Comparison of ENCODE assay signal across 17 cellular contexts in the genomic region with DNA sequence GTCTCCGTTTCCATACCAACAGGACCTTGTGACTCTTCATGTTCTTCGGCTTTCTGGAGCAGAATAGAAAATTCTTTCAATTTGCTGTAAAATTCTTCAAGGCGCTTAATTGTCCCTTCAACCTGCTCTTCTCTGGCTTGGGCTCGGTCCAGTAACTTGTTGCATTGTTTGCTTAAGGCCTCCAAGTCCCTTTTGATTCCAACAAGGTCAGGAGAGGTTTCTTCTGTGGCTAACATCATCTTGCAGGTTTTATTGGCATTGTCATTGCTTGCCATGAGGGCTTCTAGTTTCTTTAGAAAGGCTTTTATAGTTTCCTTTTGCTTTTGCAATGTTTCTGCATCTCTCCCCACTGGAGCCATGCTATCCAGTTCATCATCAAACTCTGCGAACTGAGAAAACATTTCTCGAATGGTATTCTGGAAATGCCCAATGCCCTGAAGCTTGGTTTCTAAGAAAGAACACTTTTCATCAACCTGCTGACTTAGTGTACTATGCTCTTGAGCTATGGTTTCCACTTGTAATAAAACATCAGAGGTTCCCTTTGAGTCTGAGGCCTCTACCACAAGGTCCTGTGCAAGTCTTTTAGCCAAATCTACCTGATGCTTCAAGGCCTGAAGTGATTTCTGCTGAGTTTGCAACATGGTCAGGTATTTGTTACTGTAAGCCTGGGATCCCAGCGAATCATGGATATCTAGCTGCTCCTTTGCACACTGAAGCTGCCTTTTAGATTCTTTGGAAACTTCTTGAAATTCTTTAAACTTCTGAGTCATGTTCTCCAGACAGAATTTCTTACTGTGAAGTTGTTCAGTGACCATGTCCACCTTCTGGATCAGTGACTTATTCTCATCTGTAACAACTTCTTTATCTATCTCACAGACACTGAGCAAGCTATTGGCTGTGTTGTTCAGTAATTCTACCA.
DNase-seq lines count a peak whose midpoint lies in the region; ATAC-seq and TF ChIP-seq lines count a peak whose summit lies in the region.
"Had no signal": no experiment of that assay in that cellular context is flagged by ENCODE, and none has a peak within 500 bp of the region (broad histone marks: within the 10 kb centered on the region; RNA-seq: fewer than 3 reads in every experiment).

No MANE protein-coding gene starts in this region.

- peaks cover 22 to 27% of the 10 kb centered on the region in 2 experiments; a peak in 3 of 4 replicates for H3K4me1 ChIP-seq in SK-N-SH (ENCODE audit: control insufficient read depth in 1 of 2, insufficient read depth in 2 of 2, low read depth in 1 of 2, low read length in 1 of 2)

- no peak overlapping the region for H2AFZ ChIP-seq in SK-N-SH (ENCODE audit: low read depth)

- TF ChIP-seq CTCF in SK-N-SH (IDR thresholded peaks at IDR 0.05) (no peak), type B pancreatic cell (conservative IDR thresholded peaks at IDR 0.05) (no peak)

- H3K9me3 Mint-ChIP-seq in type B pancreatic cell, result no peaks in the 10 kb centered on the region
- H3K9me3 Mint-ChIP-seq: activated naive CD8-positive, alpha-beta T cell treated with anti-CD3 and anti-CD28 coated beads, Interleukin-2, amount 10 ng/mL, durations not matched to agents 7 days and 5 days; stimulated activated effector memory CD8-positive, alpha-beta T cell treated with anti-CD3 and anti-CD28 coated beads, Interleukin-12 subunit alpha, Interleukin-12 subunit beta, amount 100 ng/mL, for 72 hours had no signal

- peak overlapping the region; percentile 60 to 76 for H3K27ac ChIP-seq in SK-N-SH (ENCODE audit: low read depth in 2 of 2, low read length in 1 of 2)

- H3K27me3 Mint-ChIP-seq in type B pancreatic cell, result no peaks in the 10 kb centered on the region
- H3K27me3 Mint-ChIP-seq: CD4-positive, CD25-positive, alpha-beta regulatory T cell had no signal

- no peak overlapping the region for H3K9ac ChIP-seq in SK-N-SH

- POLR2A ChIA-PET in SK-N-SH (lab: Yijun Ruan, JAX), result no interaction called here

- no peaks in the 10 kb centered on the region for H3K27me3 ChIP-seq in SK-N-SH (ENCODE audit: insufficient read depth)

- DNase-seq in DMS79 treated with DMSO at 0.1 percent for 48 hours (lab: John Stamatoyannopoulos, UW) (peak; percentile 9), SK-N-SH (no peak), fibroblast of peridontal ligament (ENCODE audit: extremely low read depth) (peak; percentile 53), renal cortical epithelial cell (ENCODE audit: low read depth) (peak; percentile 96), type B pancreatic cell (ENCODE audit: extremely low spot score, unreplicated experiment) (no peak)
- DNase-seq: activated CD8-positive, alpha-beta memory T cell treated with anti-CD3 and anti-CD28 coated beads, Interleukin-2, amount 50 U/mL, for 48 hours; activated naive CD8-positive, alpha-beta T cell treated with anti-CD3 and anti-CD28 coated beads, Interleukin-2, amount 10 ng/mL, durations not matched to agents 7 days and 5 days; CD4-positive, CD25-positive, alpha-beta regulatory T cell; GDM1; KG1; mammary epithelial cell; NCI-H1694 treated with DMSO at 0.1 percent for 48 hours; SHP77 treated with DMSO at 0.1 percent for 48 hours had no signal

- CTCF ChIA-PET in SK-N-SH (lab: Yijun Ruan, JAX), result interaction anchor here (0.6 to 4.9 kb wide), 9 partner anchors 8 to 238 kb away, joined by 3 to 53 read pairs (median 5); no protein-coding TSS in a partner anchor

- ATAC-seq in HG02938 (IDR thresholded peaks at IDR 0.05; ENCODE audit: unreplicated experiment) (no peak), HG02610 (IDR thresholded peaks at IDR 0.05; ENCODE audit: unreplicated experiment) (no peak), GM19455 (IDR thresholded peaks at IDR 0.05; ENCODE audit: unreplicated experiment) (no peak)
- ATAC-seq: stimulated activated effector memory CD8-positive, alpha-beta T cell treated with anti-CD3 and anti-CD28 coated beads, Interleukin-12 subunit alpha, Interleukin-12 subunit beta, amount 100 ng/mL, for 72 hours had no signal

- 94% methylated on average over 6 of the region's 7 CpGs for WGBS in SK-N-SH (ENCODE audit: low lambda C conversion rate)

- H3K4me3 ChIP-seq in SK-N-SH (ENCODE audit: low read depth in 2 of 2, low read length in 1 of 2), result no peak overlapping the region

- TF ChIP-seq EP300 in SK-N-SH (IDR thresholded peaks at IDR 0.05; ENCODE audit: borderline replicate concordance in 1 of 2, low read depth in 1 of 2, low read length in 1 of 2), result no peak

- peaks cover 47% of the 10 kb centered on the region for H3K79me2 ChIP-seq in SK-N-SH (ENCODE audit: insufficient read depth)

- TF ChIP-seq RAD21 in SK-N-SH (IDR thresholded peaks at IDR 0.05; ENCODE audit: low read length), result no peak

- peaks cover 31% of the 10 kb centered on the region for H3F3A ChIP-seq in SK-N-SH (replicated peaks; ENCODE audit: insufficient read depth)

- no peaks in the 10 kb centered on the region for H3K9me3 ChIP-seq in SK-N-SH

- H3K36me3 Mint-ChIP-seq in type B pancreatic cell, result peaks cover 15% of the 10 kb centered on the region
- H3K36me3 Mint-ChIP-seq: activated naive CD8-positive, alpha-beta T cell treated with anti-CD3 and anti-CD28 coated beads, Interleukin-2, amount 10 ng/mL, durations not matched to agents 7 days and 5 days; CD4-positive, CD25-positive, alpha-beta regulatory T cell; stimulated activated effector memory CD8-positive, alpha-beta T cell treated with anti-CD3 and anti-CD28 coated beads, Interleukin-12 subunit alpha, Interleukin-12 subunit beta, amount 100 ng/mL, for 72 hours had no signal

- H4K20me1 ChIP-seq in SK-N-SH (ENCODE audit: insufficient read depth), result peaks cover 22% of the 10 kb centered on the region; the same call in 1 of the 2 replicates

- H3K4me1 Mint-ChIP-seq in type B pancreatic cell (ENCODE audit: unreplicated experiment), result peaks cover 34% of the 10 kb centered on the region
- H3K4me1 Mint-ChIP-seq: activated naive CD8-positive, alpha-beta T cell treated with anti-CD3 and anti-CD28 coated beads, Interleukin-2, amount 10 ng/mL, durations not matched to agents 7 days and 5 days; stimulated activated effector memory CD8-positive, alpha-beta T cell treated with anti-CD3 and anti-CD28 coated beads, Interleukin-12 subunit alpha, Interleukin-12 subunit beta, amount 100 ng/mL, for 72 hours had no signal

- no peak overlapping the region for H3K27ac Mint-ChIP-seq in type B pancreatic cell
- H3K27ac Mint-ChIP-seq: activated naive CD8-positive, alpha-beta T cell treated with anti-CD3 and anti-CD28 coated beads, Interleukin-2, amount 10 ng/mL, durations not matched to agents 7 days and 5 days; stimulated activated effector memory CD8-positive, alpha-beta T cell treated with anti-CD3 and anti-CD28 coated beads, Interleukin-12 subunit alpha, Interleukin-12 subunit beta, amount 100 ng/mL, for 72 hours had no signal

- H3K9me2 ChIP-seq in SK-N-SH, result no peaks in the 10 kb centered on the region

- no peak overlapping the region for H3K4me3 Mint-ChIP-seq in type B pancreatic cell
- H3K4me3 Mint-ChIP-seq: activated naive CD8-positive, alpha-beta T cell treated with anti-CD3 and anti-CD28 coated beads, Interleukin-2, amount 10 ng/mL, durations not matched to agents 7 days and 5 days; CD4-positive, CD25-positive, alpha-beta regulatory T cell; stimulated activated effector memory CD8-positive, alpha-beta T cell treated with anti-CD3 and anti-CD28 coated beads, Interleukin-12 subunit alpha, Interleukin-12 subunit beta, amount 100 ng/mL, for 72 hours had no signal

- H3K36me3 ChIP-seq in SK-N-SH (replicated peaks in 1 of 2; ENCODE audit: control insufficient read depth in 1 of 2, insufficient read depth in 2 of 2, low read length in 1 of 2), result peaks cover 42 to 55% of the 10 kb centered on the region in 2 experiments

- H3K4me2 ChIP-seq in SK-N-SH, result no peak overlapping the region

TF ChIP-seq in SK-N-SH, 30 proteins besides CTCF, POLR2A, EP300 and RAD21:
- no peak for TF ChIP-seq MEF2A (IDR thresholded peaks at IDR 0.05; ENCODE audit: borderline replicate concordance, low read depth)
- TF ChIP-seq, protein P1, sequence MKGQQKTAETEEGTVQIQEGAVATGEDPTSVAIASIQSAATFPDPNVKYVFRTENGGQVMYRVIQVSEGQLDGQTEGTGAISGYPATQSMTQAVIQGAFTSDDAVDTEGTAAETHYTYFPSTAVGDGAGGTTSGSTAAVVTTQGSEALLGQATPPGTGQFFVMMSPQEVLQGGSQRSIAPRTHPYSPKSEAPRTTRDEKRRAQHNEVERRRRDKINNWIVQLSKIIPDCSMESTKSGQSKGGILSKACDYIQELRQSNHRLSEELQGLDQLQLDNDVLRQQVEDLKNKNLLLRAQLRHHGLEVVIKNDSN (IDR thresholded peaks at IDR 0.05; ENCODE audit: borderline replicate concordance, low read depth), result no peak
- TF ChIP-seq MXI1 (IDR thresholded peaks at IDR 0.05; ENCODE audit: low read depth, low read length), result no peak
- TF ChIP-seq JUND (IDR thresholded peaks at IDR 0.05), result no peak
- peak; percentile 41; the same call in 1 of the 2 replicates for TF ChIP-seq FOSL2 (IDR thresholded peaks at IDR 0.05; ENCODE audit: borderline replicate concordance, low read depth)
- no peak for TF ChIP-seq SIN3A (IDR thresholded peaks at IDR 0.05; ENCODE audit: borderline replicate concordance, low read depth, low read length)
- no peak for TF ChIP-seq GABPA (IDR thresholded peaks at IDR 0.05; ENCODE audit: low read depth)
- TF ChIP-seq, protein P2, sequence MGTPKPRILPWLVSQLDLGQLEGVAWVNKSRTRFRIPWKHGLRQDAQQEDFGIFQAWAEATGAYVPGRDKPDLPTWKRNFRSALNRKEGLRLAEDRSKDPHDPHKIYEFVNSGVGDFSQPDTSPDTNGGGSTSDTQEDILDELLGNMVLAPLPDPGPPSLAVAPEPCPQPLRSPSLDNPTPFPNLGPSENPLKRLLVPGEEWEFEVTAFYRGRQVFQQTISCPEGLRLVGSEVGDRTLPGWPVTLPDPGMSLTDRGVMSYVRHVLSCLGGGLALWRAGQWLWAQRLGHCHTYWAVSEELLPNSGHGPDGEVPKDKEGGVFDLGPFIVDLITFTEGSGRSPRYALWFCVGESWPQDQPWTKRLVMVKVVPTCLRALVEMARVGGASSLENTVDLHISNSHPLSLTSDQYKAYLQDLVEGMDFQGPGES (IDR thresholded peaks at IDR 0.05; ENCODE audit: low read depth, low read length), result no peak

Comparison
In these comparisons a context has a peak if more than half of its experiments do, and no peak if none do; other contexts are left out.
1. DNase-seq: peak in DMS79 treated with DMSO at 0.1 percent for 48 hours (single experiment), fibroblast of peridontal ligament (single experiment) and renal cortical epithelial cell (single experiment); none in SK-N-SH (single experiment) and type B pancreatic cell (single experiment).